ENCODE assay signal across 31 cellular contexts in the genomic region with DNA sequence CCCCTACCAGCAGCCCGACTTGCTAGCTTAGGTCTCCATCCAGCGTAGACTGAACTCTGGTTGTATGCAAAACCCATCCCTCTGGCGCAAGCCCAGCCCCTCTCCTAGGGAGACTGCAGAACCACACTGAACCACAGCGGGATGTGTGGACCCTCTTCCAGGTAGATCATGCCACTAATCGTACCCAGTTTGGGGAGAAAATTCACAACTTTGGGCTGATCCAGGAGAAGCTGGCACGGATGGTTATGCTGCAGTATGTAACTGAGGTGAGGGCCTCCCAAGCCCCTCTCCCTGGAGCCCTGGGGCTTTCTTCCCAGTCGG. TPM values are rescaled to one million over a fixed set of nuclear protein-coding genes. Genes with fewer than 3 reads are reported as not detected.
DNase-seq lines count a peak whose midpoint lies in the region; ATAC-seq and TF ChIP-seq lines count a peak whose summit lies in the region.
"Had no signal": no experiment of that assay in that cellular context is flagged by ENCODE, and none has a peak within 500 bp of the region (broad histone marks: within the 10 kb centered on the region; RNA-seq: fewer than 3 reads in every experiment).

No MANE protein-coding gene starts in this region.

- intact Hi-C loops in left cardiac atrium (cut with DNase I), result no loop called here
- intact Hi-C loops in cardiac septum (cut with DNase I), result no loop called here
- intact Hi-C loops in sigmoid colon (cut with DNase I), result no loop called here

- H3K9me3 ChIP-seq in gastroesophageal sphincter (no peaks in the 10 kb centered on the region), sigmoid colon (no peaks in the 10 kb centered on the region)
- H3K9me3 ChIP-seq: BE2C, mucosa of descending colon, pancreas, spleen, thoracic aorta had no signal

- no peak for ATAC-seq in left cardiac atrium
- no peak for ATAC-seq in gastroesophageal sphincter
- ATAC-seq: activated CD8-positive, alpha-beta memory T cell treated with anti-CD3 and anti-CD28 coated beads, Interleukin-2, amount 10 ng/mL, durations not matched to agents 7 days and 5 days; mucosa of descending colon; pancreas; right cardiac atrium; stimulated activated naive CD8-positive, alpha-beta T cell treated with anti-CD3 and anti-CD28 coated beads, Interleukin-15, amount 100 ng/mL, for 72 hours had no signal

- DNase-seq in left cardiac atrium, result peak; percentile 20
- DNase-seq in cardiac septum (ENCODE audit: low spot score), result no peak
- peak; percentile 66 for DNase-seq in sigmoid colon
- no peak for DNase-seq in activated CD8-positive, alpha-beta memory T cell treated with anti-CD3 and anti-CD28 coated beads, Interleukin-2, amount 50 U/mL, for 4 hours
- no peak for DNase-seq in endothelial cell (ENCODE audit: low spot score)
- DNase-seq in cerebellar nuclear complex (lab: John Stamatoyannopoulos, UW), result no peak
- DNase-seq: ACHN; activated CD4-positive, alpha-beta T cell treated with anti-CD3 and anti-CD28 coated beads, Interleukin-2, amount 50 U/mL, for 1 hour; activated CD4-positive, CD25-positive, alpha-beta regulatory T cell; activated CD8-positive, alpha-beta memory T cell treated with anti-CD3 and anti-CD28 coated beads, Interleukin-2, amount 10 ng/mL, durations not matched to agents 7 days and 5 days; activated gamma-delta T cell treated with Interleukin-2 at 50 U/mL for 16 hours; activated T-cell treated with anti-CD3 and anti-CD28 coated beads, Interleukin-2, amount 50 U/mL, for 48 hours; BE2C; DMS53; NCI-H1048; NCI-H1694; nephron progenitor cell; RPMI8226; spleen; stimulated activated CD8-positive, alpha-beta memory T cell treated with anti-CD3 and anti-CD28 coated beads, Interleukin-4, amount 100 ng/mL, for 48 hours; stimulated activated naive CD8-positive, alpha-beta T cell treated with anti-CD3 and anti-CD28 coated beads, Interleukin-15, amount 100 ng/mL, for 72 hours had no signal

- TF ChIP-seq POLR2A in gastroesophageal sphincter (IDR thresholded peaks at IDR 0.05) (no peak), sigmoid colon (IDR thresholded peaks at IDR 0.05) (no peak)

- H3K27ac Mint-ChIP-seq in endothelial cell (ENCODE audit: unreplicated experiment), result no peak overlapping the region
- H3K27ac Mint-ChIP-seq: activated CD8-positive, alpha-beta memory T cell treated with anti-CD3 and anti-CD28 coated beads, Interleukin-2, amount 10 ng/mL, durations not matched to agents 7 days and 5 days; stimulated activated naive CD8-positive, alpha-beta T cell treated with anti-CD3 and anti-CD28 coated beads, Interleukin-15, amount 100 ng/mL, for 72 hours; T-helper 1 cell treated with Interleukin-12 subunit alpha and Interleukin-12 subunit beta and Interleukin-4 antibody, amounts not matched to agents 30 μg/mL and 1 μg/mL, for 36 hours had no signal

- TF ChIP-seq EP300 in gastroesophageal sphincter (IDR thresholded peaks at IDR 0.05) (no peak), sigmoid colon (IDR thresholded peaks at IDR 0.05) (no peak)

- peaks cover 2 to 45% (median 11%) of the 10 kb centered on the region in 3 donors for H3K4me1 ChIP-seq in gastroesophageal sphincter
- peaks cover 0 to 36% (median 29%) of the 10 kb centered on the region in 4 donors for H3K4me1 ChIP-seq in sigmoid colon
- H3K4me1 ChIP-seq: BE2C had no signal

- no peak overlapping the region for H3K4me3 ChIP-seq in gastroesophageal sphincter
- no peak overlapping the region for H3K4me3 ChIP-seq in sigmoid colon
- H3K4me3 ChIP-seq: hepatocyte, mucosa of descending colon, pancreas, spleen, thoracic aorta had no signal

- H3K36me3 ChIP-seq in gastroesophageal sphincter (peaks cover 0 to 70% of the 10 kb centered on the region in 2 donors), sigmoid colon (peaks cover 28 to 62% (median 46%) of the 10 kb centered on the region in 4 donors)

- TF ChIP-seq CTCF in gastroesophageal sphincter (IDR thresholded peaks at IDR 0.05) (no peak), sigmoid colon (IDR thresholded peaks at IDR 0.05) (no peak), endothelial cell (IDR thresholded peaks at IDR 0.05; ENCODE audit: unreplicated experiment) (no peak)

- peaks cover 27% of the 10 kb centered on the region for H3K4me1 Mint-ChIP-seq in endothelial cell (ENCODE audit: unreplicated experiment)

- WGBS in gastroesophageal sphincter (ENCODE audit: low coverage in 1 of 2), 2 donors, result 20% methylated on average over 1 of the region's 7 CpGs; no CpG with 5 or more reads in 1 of the 2 donors
- 73 to 85% methylated on average over 7 of the region's 7 CpGs for WGBS in sigmoid colon, 2 donors

- H3K4me3 Mint-ChIP-seq in endothelial cell (ENCODE audit: unreplicated experiment), result no peak overlapping the region
- H3K4me3 Mint-ChIP-seq: activated CD8-positive, alpha-beta memory T cell treated with anti-CD3 and anti-CD28 coated beads, Interleukin-2, amount 10 ng/mL, durations not matched to agents 7 days and 5 days; central memory CD8-positive, alpha-beta T cell; nephron progenitor cell; stimulated activated naive CD8-positive, alpha-beta T cell treated with anti-CD3 and anti-CD28 coated beads, Interleukin-15, amount 100 ng/mL, for 72 hours; T-helper 1 cell treated with Interleukin-12 subunit alpha and Interleukin-12 subunit beta and Interleukin-4 antibody, amounts not matched to agents 30 μg/mL and 1 μg/mL, for 36 hours had no signal

- H3K9me3 Mint-ChIP-seq in endothelial cell (ENCODE audit: unreplicated experiment), result no peaks in the 10 kb centered on the region
- H3K9me3 Mint-ChIP-seq: central memory CD8-positive, alpha-beta T cell; IgD-negative memory B cell; nephron progenitor cell; stimulated activated naive CD8-positive, alpha-beta T cell treated with anti-CD3 and anti-CD28 coated beads, Interleukin-15, amount 100 ng/mL, for 72 hours; T-helper 1 cell treated with Interleukin-12 subunit alpha and Interleukin-12 subunit beta and Interleukin-4 antibody, amounts not matched to agents 30 μg/mL and 1 μg/mL, for 36 hours had no signal

- peaks cover 24% of the 10 kb centered on the region for H3K36me3 Mint-ChIP-seq in endothelial cell (ENCODE audit: low read depth, unreplicated experiment)
- H3K36me3 Mint-ChIP-seq: IgD-negative memory B cell had no signal

- H3K27ac ChIP-seq in gastroesophageal sphincter (peak overlapping the region in 3 of 4 donors; percentile 7 to 88 (median 38)), sigmoid colon (peak overlapping the region in 1 of 4 donors; percentile 23)
- H3K27ac ChIP-seq: hepatocyte, thoracic aorta had no signal

- H3K27me3 ChIP-seq in gastroesophageal sphincter, result no peaks in the 10 kb centered on the region
- no peaks in the 10 kb centered on the region for H3K27me3 ChIP-seq in sigmoid colon
- H3K27me3 ChIP-seq: BE2C, hepatocyte, pancreas, spleen had no signal

- H3K27me3 Mint-ChIP-seq in endothelial cell (ENCODE audit: unreplicated experiment), result peaks cover 37% of the 10 kb centered on the region
- H3K27me3 Mint-ChIP-seq: activated CD8-positive, alpha-beta memory T cell treated with anti-CD3 and anti-CD28 coated beads, Interleukin-2, amount 10 ng/mL, durations not matched to agents 7 days and 5 days; central memory CD8-positive, alpha-beta T cell; stimulated activated naive CD8-positive, alpha-beta T cell treated with anti-CD3 and anti-CD28 coated beads, Interleukin-15, amount 100 ng/mL, for 72 hours had no signal

TF ChIP-seq in PFSK-1, 5 proteins besides CTCF, POLR2A, EP300 and RAD21 (continues in another document):
- TF ChIP-seq POLR2AphosphoS5 (IDR thresholded peaks at IDR 0.05; ENCODE audit: low read depth, low read length) (peak; percentile 42; the same call in 1 of the 2 replicates), TAF1 (IDR thresholded peaks at IDR 0.05; ENCODE audit: borderline replicate concordance, insufficient read depth, low read length) (no peak)

RNA-seq across cellular contexts. Expression of a gene that starts 3.2 kb away (rescaled TPM):
- total RNA-seq in left cardiac atrium, result 1,000 to 10,000 TPM in 1 of 2 donors, 100 to 1,000 TPM in 1; 891 to 1,101 TPM
- 966 TPM for total RNA-seq in cardiac septum
- 730 TPM for polyA plus RNA-seq in PFSK-1 (2012; ENCODE audit: insufficient read length, low read depth)
- total RNA-seq in gastroesophageal sphincter, result 100 to 1,000 TPM; 331 to 508 (median 475) TPM
- total RNA-seq in sigmoid colon, result 100 to 1,000 TPM; 311 to 569 (median 338) TPM
- polyA plus RNA-seq in sigmoid colon, result 100 to 1,000 TPM; 211 to 587 (median 491) TPM
- total RNA-seq in endothelial cell (ENCODE audit: unreplicated experiment), result 281 TPM

RNA-seq across cellular contexts. Expression of a gene that starts 3.3 kb away (rescaled TPM):
- total RNA-seq in left cardiac atrium, result 10 to 100 TPM; 21.3 to 22.9 TPM
- total RNA-seq in cardiac septum, result 16.0 TPM
- polyA plus RNA-seq in PFSK-1 (2012; ENCODE audit: insufficient read length, low read depth), result 48.4 TPM
- 10 to 100 TPM; 14.1 to 21.7 (median 16.5) TPM for total RNA-seq in gastroesophageal sphincter
- total RNA-seq in sigmoid colon, result 10 to 100 TPM; 14.6 to 27.4 (median 16.7) TPM
- polyA plus RNA-seq in sigmoid colon, result 1 to 10 TPM; 1.6 to 8.3 (median 5.4) TPM
- total RNA-seq in endothelial cell (ENCODE audit: unreplicated experiment), result 44.3 TPM

RNA-seq across cellular contexts. Expression of a gene that starts 11.4 kb away (rescaled TPM):
- total RNA-seq in left cardiac atrium, result 10 to 100 TPM; 22.5 to 23.8 TPM
- total RNA-seq in cardiac septum, result 22.5 TPM
- polyA plus RNA-seq in PFSK-1 (2012; ENCODE audit: insufficient read length, low read depth), result 118 TPM
- 10 to 100 TPM; 33.0 to 53.9 (median 45.0) TPM for total RNA-seq in gastroesophageal sphincter
- 10 to 100 TPM; 36.4 to 56.2 (median 41.8) TPM for total RNA-seq in sigmoid colon
- 10 to 100 TPM; 12.0 to 30.7 (median 13.2) TPM for polyA plus RNA-seq in sigmoid colon
- 58.2 TPM for total RNA-seq in endothelial cell (ENCODE audit: unreplicated experiment)

RNA-seq across cellular contexts. Expression of a gene that starts 16.3 kb away (rescaled TPM):
- total RNA-seq in left cardiac atrium, result 10 to 100 TPM; 18.5 to 27.5 TPM
- 20.5 TPM for total RNA-seq in cardiac septum
- polyA plus RNA-seq in PFSK-1 (2012; ENCODE audit: insufficient read length, low read depth), result 86.0 TPM
- total RNA-seq in gastroesophageal sphincter, result 10 to 100 TPM; 29.4 to 38.2 (median 31.0) TPM
- total RNA-seq in sigmoid colon, result 10 to 100 TPM; 23.1 to 45.4 (median 35.4) TPM
- 10 to 100 TPM; 40.7 to 45.6 (median 45.1) TPM for polyA plus RNA-seq in sigmoid colon
- 80.9 TPM for total RNA-seq in endothelial cell (ENCODE audit: unreplicated experiment)

RNA-seq across cellular contexts. Expression of a gene that starts 19.3 kb away (rescaled TPM):
- total RNA-seq in left cardiac atrium, result 100 to 1,000 TPM; 459 to 475 TPM
- total RNA-seq in cardiac septum, result 449 TPM
- polyA plus RNA-seq in PFSK-1 (2012; ENCODE audit: insufficient read length, low read depth), result 175 TPM
- total RNA-seq in gastroesophageal sphincter, result 100 to 1,000 TPM; 289 to 437 (median 386) TPM
- 100 to 1,000 TPM; 147 to 645 (median 552) TPM for total RNA-seq in sigmoid colon
- 1,000 to 10,000 TPM in 2 of 3 donors, 100 to 1,000 TPM in 1; 572 to 1,215 (median 1,036) TPM for polyA plus RNA-seq in sigmoid colon
- 418 TPM for total RNA-seq in endothelial cell (ENCODE audit: unreplicated experiment)

Comparison
In these comparisons a context has a peak if more than half of its experiments do, and no peak if none do; other contexts are left out.
1. DNase-seq: peak in left cardiac atrium (single experiment) and sigmoid colon (single experiment); none in cardiac septum (single experiment), activated CD8-positive, alpha-beta memory T cell treated with anti-CD3 and anti-CD28 coated beads, Interleukin-2, amount 50 U/mL, for 4 hours (single experiment), endothelial cell (single experiment) and cerebellar nuclear complex (0 of 2).